19 cellular contexts compared by ENCODE assay signal in the genomic region with DNA sequence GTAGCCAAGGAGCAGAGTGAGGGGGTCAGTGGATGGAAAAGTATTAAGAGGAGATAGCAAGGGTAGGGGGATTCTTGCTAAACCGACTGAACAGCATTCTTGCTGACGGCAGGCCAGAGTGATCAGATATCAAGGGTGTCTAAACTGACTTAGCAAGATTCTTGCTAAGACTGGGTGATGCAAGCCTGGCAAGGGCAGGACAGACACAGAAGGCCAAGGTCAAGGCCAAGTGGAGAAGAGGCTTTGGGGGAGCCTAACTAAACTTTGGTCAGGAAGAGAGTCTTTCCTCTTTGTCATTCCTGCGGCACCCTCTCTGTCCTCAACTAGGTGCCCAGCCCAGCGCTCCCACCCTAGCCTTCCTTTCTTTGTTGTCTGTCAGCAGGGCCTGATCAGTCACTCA. TPM values are rescaled to one million over a fixed set of nuclear protein-coding genes. Genes with fewer than 3 reads are reported as not detected.
DNase-seq lines count a peak whose midpoint lies in the region; ATAC-seq, FAIRE-seq and TF ChIP-seq lines count a peak whose summit lies in the region.
"Had no signal": no experiment of that assay in that cellular context is flagged by ENCODE, and none has a peak within 500 bp of the region (broad histone marks: within the 10 kb centered on the region; RNA-seq: fewer than 3 reads in every experiment).

No MANE protein-coding gene starts in this region.

- no peaks in the 10 kb centered on the region for H3K36me3 ChIP-seq in HepG2 (replicated peaks in 1 of 2; ENCODE audit: control insufficient read depth in 1 of 2, insufficient read depth in 2 of 2, low read length in 2 of 2)
- no peaks in the 10 kb centered on the region for H3K36me3 ChIP-seq in right lobe of liver
- no peaks in the 10 kb centered on the region for H3K36me3 ChIP-seq in endodermal cell (ENCODE audit: control insufficient read depth, insufficient read depth, low read length)
- H3K36me3 ChIP-seq in effector memory CD4-positive, alpha-beta T cell (ENCODE audit: control insufficient read depth, insufficient read depth, low read length) = no peaks in the 10 kb centered on the region
- H3K36me3 ChIP-seq: thoracic aorta had no signal

- H3K9ac ChIP-seq in HepG2 (ENCODE audit: insufficient read depth, low read depth, low read length) (no peak overlapping the region), endodermal cell (ENCODE audit: extremely low read depth, low read length, poor library complexity, severe bottlenecking) (no peak overlapping the region)

- no peak for TF ChIP-seq EP300 in HepG2 (IDR thresholded peaks at IDR 0.05; ENCODE audit: low read depth in 2 of 2, low read length in 2 of 2)
- no peak for TF ChIP-seq EP300 in HepG2 (CRISPR knock-in tag; IDR thresholded peaks at IDR 0.05; ENCODE audit: borderline replicate concordance)

- FAIRE-seq in HepG2 (lab: Jason Lieb, UNC) = no peak
- FAIRE-seq: GM12891, RCC 7860 had no signal

- in situ Hi-C loops in HepG2 (cut with HindIII; ENCODE audit: extremely low pct_ligation_motif_present, low pct_unique_long_range_greater_than_20kb) = no loop called here

- peak overlapping the region; percentile 78 for H3K4me2 ChIP-seq in HepG2 (ENCODE audit: low read depth, low read length)

- H3K4me1 ChIP-seq in HepG2 (ENCODE audit: insufficient read depth, low read length) (peaks cover 49% of the 10 kb centered on the region), right lobe of liver (peaks cover 0 to 4% (median 2%) of the 10 kb centered on the region in 4 donors), endodermal cell (ENCODE audit: control insufficient read depth, insufficient read depth, low read length) (no peaks in the 10 kb centered on the region)
- H3K4me1 ChIP-seq in effector memory CD4-positive, alpha-beta T cell (ENCODE audit: control insufficient read depth, insufficient read depth, low read length, poor library complexity, severe bottlenecking) = peaks cover 18% of the 10 kb centered on the region

- no peaks in the 10 kb centered on the region for H3K9me3 Mint-ChIP-seq in endodermal cell
- H3K9me3 Mint-ChIP-seq in nephron = peaks cover 3% of the 10 kb centered on the region
- H3K9me3 Mint-ChIP-seq in type B pancreatic cell = peaks cover 5% of the 10 kb centered on the region
- H3K9me3 Mint-ChIP-seq: activated T-helper 2 cell treated with anti-CD3 and anti-CD28 coated beads, Interferon-gamma antibody, Interleukin-2, Interleukin-4, amounts not matched to agents 10 μg/mL and 5 μg/mL and 100 μg/mL, durations not matched to agents 14 hours and 24 hours and 36 hours; central memory CD8-positive, alpha-beta T cell had no signal

- DNase-seq in HepG2 (ENCODE audit: low spot score) = no peak
- no peak for DNase-seq in right lobe of liver
- DNase-seq in endodermal cell = no peak
- no peak for DNase-seq in type B pancreatic cell (ENCODE audit: extremely low spot score, unreplicated experiment)
- no peak for DNase-seq in effector memory CD4-positive, alpha-beta T cell
- DNase-seq in COLO668 (lab: John Stamatoyannopoulos, UW; ENCODE audit: unreplicated experiment) = no peak
- no peak for DNase-seq in NCI-H1930 (lab: John Stamatoyannopoulos, UW)
- DNase-seq: ACHN, DMS153, kidney glomerular epithelial cell, NCI-H1694, NCI-H82 had no signal

- no peak overlapping the region for H3K4me3 Mint-ChIP-seq in endodermal cell
- peak overlapping the region; percentile 46 to 78 (median 70) for H3K4me3 Mint-ChIP-seq in nephron
- peak overlapping the region; percentile 76 for H3K4me3 Mint-ChIP-seq in type B pancreatic cell
- H3K4me3 Mint-ChIP-seq: central memory CD8-positive, alpha-beta T cell had no signal

- peak overlapping the region; percentile 27 for H3K27ac Mint-ChIP-seq in endodermal cell
- H3K27ac Mint-ChIP-seq in nephron = peak overlapping the region; percentile 93 to 99 (median 99)
- peak overlapping the region; percentile 89 for H3K27ac Mint-ChIP-seq in type B pancreatic cell
- H3K27ac Mint-ChIP-seq: activated T-helper 2 cell treated with anti-CD3 and anti-CD28 coated beads, Interferon-gamma antibody, Interleukin-2, Interleukin-4, amounts not matched to agents 10 μg/mL and 5 μg/mL and 100 μg/mL, durations not matched to agents 14 hours and 24 hours and 36 hours had no signal

- H3K9me3 ChIP-seq in HepG2 (ENCODE audit: low read length) (no peaks in the 10 kb centered on the region), right lobe of liver (no peaks in the 10 kb centered on the region), endodermal cell (ENCODE audit: control insufficient read depth, low read length) (no peaks in the 10 kb centered on the region)
- no peaks in the 10 kb centered on the region for H3K9me3 ChIP-seq in effector memory CD4-positive, alpha-beta T cell (ENCODE audit: control insufficient read depth, low read length)
- H3K9me3 ChIP-seq: thoracic aorta had no signal

- POLR2A ChIA-PET in HepG2 (lab: Yijun Ruan, JAX) = no interaction called here

- H4K20me1 ChIP-seq in HepG2 (ENCODE audit: insufficient read depth, low read length) = no peaks in the 10 kb centered on the region

- H3K27me3 ChIP-seq in HepG2 (ENCODE audit: control insufficient read depth in 1 of 2, insufficient read depth in 2 of 2, low read length in 2 of 2) (no peaks in the 10 kb centered on the region), right lobe of liver (no peaks in the 10 kb centered on the region), endodermal cell (ENCODE audit: control insufficient read depth, insufficient read depth, low read length, poor library complexity, severe bottlenecking) (no peaks in the 10 kb centered on the region)
- no peaks in the 10 kb centered on the region for H3K27me3 ChIP-seq in effector memory CD4-positive, alpha-beta T cell (replicated peaks; ENCODE audit: control insufficient read depth, insufficient read depth, low read length, poor library complexity, severe bottlenecking)

- H2AFZ ChIP-seq in HepG2 (ENCODE audit: low read length) = no peak overlapping the region

- no peak for TF ChIP-seq RAD21 in HepG2 (CRISPR knock-in tag; IDR thresholded peaks at IDR 0.05)

- no peak overlapping the region for H3K27ac ChIP-seq in HepG2 (ENCODE audit: extremely low read length, insufficient read depth, low read length)
- H3K27ac ChIP-seq in right lobe of liver = no peak overlapping the region
- H3K27ac ChIP-seq in endodermal cell (ENCODE audit: low read depth, low read length) = no peak overlapping the region
- no peak overlapping the region for H3K27ac ChIP-seq in effector memory CD4-positive, alpha-beta T cell (ENCODE audit: insufficient read depth, low read length, poor library complexity, severe bottlenecking)
- H3K27ac ChIP-seq: thoracic aorta had no signal

- H3K4me3 ChIP-seq in HepG2 (replicated peaks in 1 of 3; ENCODE audit: insufficient read depth in 1 of 3, low read depth in 2 of 3, low read length in 3 of 3) (peak overlapping the region; percentile 45 to 63 (median 52)), right lobe of liver (no peak overlapping the region), endodermal cell (ENCODE audit: low read length) (no peak overlapping the region)
- H3K4me3 ChIP-seq in effector memory CD4-positive, alpha-beta T cell (ENCODE audit: insufficient read depth, low read depth, low read length, poor library complexity, severe bottlenecking) = no peak overlapping the region
- H3K4me3 ChIP-seq: thoracic aorta had no signal

- no peak for ATAC-seq in HepG2
- no peak for ATAC-seq in right lobe of liver
- ATAC-seq: activated CD4-positive, CD25-positive, alpha-beta regulatory T cell treated with anti-CD3 and anti-CD28 coated beads, Interleukin-2, amount 50 U/mL, for 24 hours had no signal

- CTCF ChIA-PET in HepG2 (lab: Yijun Ruan, JAX; ENCODE audit: low intra/inter-chr PET ratio, low total read pairs) = no interaction called here

- intact Hi-C loops in HepG2 (cut with micrococcal nuclease; ENCODE audit: unreplicated experiment) (no loop called here), right lobe of liver (cut with DNase I) (no loop called here)

- H3K27me3 Mint-ChIP-seq in endodermal cell (ENCODE audit: insufficient read depth) (peaks cover 14% of the 10 kb centered on the region), nephron (ENCODE audit: low read depth) (no peaks in the 10 kb centered on the region), type B pancreatic cell (peaks cover 4% of the 10 kb centered on the region)
- H3K27me3 Mint-ChIP-seq: central memory CD8-positive, alpha-beta T cell had no signal

- H3K4me1 Mint-ChIP-seq in endodermal cell = peaks cover 22% of the 10 kb centered on the region
- peaks cover 42% of the 10 kb centered on the region for H3K4me1 Mint-ChIP-seq in nephron
- H3K4me1 Mint-ChIP-seq in type B pancreatic cell (ENCODE audit: unreplicated experiment) = peaks cover 6% of the 10 kb centered on the region

- H3K36me3 Mint-ChIP-seq in endodermal cell (ENCODE audit: low read depth) = no peaks in the 10 kb centered on the region
- H3K36me3 Mint-ChIP-seq in nephron (ENCODE audit: low read depth) = no peaks in the 10 kb centered on the region
- H3K36me3 Mint-ChIP-seq in type B pancreatic cell = no peaks in the 10 kb centered on the region

- TSS peak; percentile 59 for BruUV-seq in HepG2 (replicated peaks; lab: Mats Ljungman, UMichigan)

- 0% methylated on average over 2 of the region's 4 CpGs for WGBS in HepG2 (ENCODE audit: low lambda C conversion rate)
- 55% methylated on average over 3 of the region's 4 CpGs for WGBS in right lobe of liver (ENCODE audit: insufficient coverage, low coverage, low lambda C conversion rate, missing lambda C conversion rate)
- 75 to 86% methylated on average over 4 of the region's 4 CpGs for WGBS in endodermal cell (ENCODE audit: insufficient coverage in 1 of 2, insufficient read length in 1 of 2), 2 experiments

- TF ChIP-seq POLR2A in HepG2 (IDR thresholded peaks at IDR 0.05; ENCODE audit: insufficient read depth in 1 of 2, low read depth in 2 of 2, low read length in 2 of 2) (no peak), right lobe of liver (IDR thresholded peaks at IDR 0.05) (no peak)

- no peaks in the 10 kb centered on the region for H3K79me2 ChIP-seq in HepG2 (ENCODE audit: insufficient read depth, low read length)

- TF ChIP-seq CTCF in HepG2 (CRISPR knock-in tag; IDR thresholded peaks at IDR 0.05) (no peak), right lobe of liver (IDR thresholded peaks at IDR 0.05) (no peak), endodermal cell (conservative IDR thresholded peaks at IDR 0.05) (no peak), nephron (IDR thresholded peaks at IDR 0.05; ENCODE audit: unreplicated experiment in 3 of 3) (no peak), type B pancreatic cell (conservative IDR thresholded peaks at IDR 0.05) (no peak)

RNA-seq across cellular contexts. Expression of a gene that starts 0.8 kb away (rescaled TPM):
- total RNA-seq in HepG2 (2016; rRNA removed; fragmentation: Illumina TruSeq; extraction: Trizol) (0.49 and 1.1 TPM in 2 replicates), right lobe of liver (10 to 100 TPM in 4 of 6 experiments, 1 to 10 TPM in 2; 2.9 to 30.7 (median 16.5) TPM), endodermal cell (under 1 TPM; 0.20 to 0.31 TPM), type B pancreatic cell (ENCODE audit: low replicate concordance) (1.2 and 6.8 TPM in 2 replicates)
- total RNA-seq in HepG2 (2016; cell fraction: cytosol; rRNA removed; fragmentation: Illumina TruSeq; extraction: Trizol; ENCODE audit: low read depth) = not detected in 2 replicates
- 0.34 and 1.1 TPM in 2 replicates for total RNA-seq in HepG2 (2016; cell fraction: insoluble cytoplasmic fraction; rRNA removed; fragmentation: Illumina TruSeq; extraction: Trizol)
- 0.15 and 0.17 TPM in 2 replicates for total RNA-seq in HepG2 (2016; cell fraction: membrane; rRNA removed; fragmentation: Illumina TruSeq; extraction: Trizol)
- total RNA-seq in HepG2 (2016; cell fraction: nucleus; rRNA removed; fragmentation: Illumina TruSeq; extraction: Trizol) = 0.68 and 1.3 TPM in 2 replicates
- 1.8 and 3.8 TPM in 2 replicates for polyA plus RNA-seq in HepG2 (2011; rRNA removed)
- 1.5 and 1.7 TPM in 2 replicates for polyA plus RNA-seq in HepG2 (2011; cell fraction: cytosol; rRNA removed)
- 3.5 and 4.1 TPM in 2 replicates for polyA plus RNA-seq in HepG2 (2011; cell fraction: nucleus; rRNA removed)
- 3.9 and 5.5 TPM in 2 replicates for polyA plus RNA-seq in HepG2 (2012)
- polyA plus RNA-seq in HepG2 (2016; cell fraction: cytosol; fragmentation: Illumina TruSeq; extraction: Trizol; ENCODE audit: low read depth) = 0.06 and 0.21 TPM in 2 replicates
- polyA plus RNA-seq in HepG2 (2016; cell fraction: insoluble cytoplasmic fraction; fragmentation: Illumina TruSeq; extraction: Trizol; ENCODE audit: low read depth) = 0.59 and 0.69 TPM in 2 replicates
- polyA plus RNA-seq in HepG2 (2016; cell fraction: membrane; fragmentation: Illumina TruSeq; extraction: Trizol; ENCODE audit: low read depth) = 0.15 and 0.25 TPM in 2 replicates
- polyA plus RNA-seq in HepG2 (2016; cell fraction: nucleus; fragmentation: Illumina TruSeq; extraction: Trizol; ENCODE audit: insufficient read depth, low read depth) = 2.0 and 2.7 TPM in 2 replicates
- 2.4 TPM in 1 of 2 replicates, not detected in the other for polyA minus RNA-seq in HepG2 (2011; rRNA and poly(A)+ RNA removed; ENCODE audit: low replicate concordance)
- polyA minus RNA-seq in HepG2 (2011; cell fraction: cytosol; rRNA and poly(A)+ RNA removed) = 0.53 and 1.3 TPM in 2 replicates
- 2.1 and 2.9 TPM in 2 replicates for polyA minus RNA-seq in HepG2 (2011; cell fraction: nucleus; rRNA and poly(A)+ RNA removed)
- 0.25 TPM for polyA plus RNA-seq in endodermal cell (2013, experiment 1 of 2)
- polyA plus RNA-seq in endodermal cell (2013, experiment 2 of 2) = 0.46 TPM

RNA-seq across cellular contexts. Expression of a gene that starts 40.2 kb away (rescaled TPM):
- total RNA-seq in HepG2 (2016; rRNA removed; fragmentation: Illumina TruSeq; extraction: Trizol) (not detected in 2 replicates), right lobe of liver (1 to 10 TPM; 1.7 to 5.7 (median 3.3) TPM), endodermal cell (not detected), type B pancreatic cell (ENCODE audit: low replicate concordance) (not detected in 2 replicates)
- not detected in 2 replicates for total RNA-seq in HepG2 (2016; cell fraction: cytosol; rRNA removed; fragmentation: Illumina TruSeq; extraction: Trizol; ENCODE audit: low read depth)
- total RNA-seq in HepG2 (2016; cell fraction: insoluble cytoplasmic fraction; rRNA removed; fragmentation: Illumina TruSeq; extraction: Trizol) = not detected in 2 replicates
- not detected in 2 replicates for total RNA-seq in HepG2 (2016; cell fraction: membrane; rRNA removed; fragmentation: Illumina TruSeq; extraction: Trizol)
- not detected in 2 replicates for total RNA-seq in HepG2 (2016; cell fraction: nucleus; rRNA removed; fragmentation: Illumina TruSeq; extraction: Trizol)
- polyA plus RNA-seq in HepG2 (2011; rRNA removed) = 0.08 and 0.09 TPM in 2 replicates
- polyA plus RNA-seq in HepG2 (2011; cell fraction: cytosol; rRNA removed) = 0.11 and 0.12 TPM in 2 replicates
- 0.03 and 0.10 TPM in 2 replicates for polyA plus RNA-seq in HepG2 (2011; cell fraction: nucleus; rRNA removed)
- polyA plus RNA-seq in HepG2 (2012) = 0.11 TPM in 1 of 2 replicates, not detected in the other
- not detected in 2 replicates for polyA plus RNA-seq in HepG2 (2016; cell fraction: cytosol; fragmentation: Illumina TruSeq; extraction: Trizol; ENCODE audit: low read depth)
- not detected in 2 replicates for polyA plus RNA-seq in HepG2 (2016; cell fraction: insoluble cytoplasmic fraction; fragmentation: Illumina TruSeq; extraction: Trizol; ENCODE audit: low read depth)
- polyA plus RNA-seq in HepG2 (2016; cell fraction: membrane; fragmentation: Illumina TruSeq; extraction: Trizol; ENCODE audit: low read depth) = not detected in 2 replicates
- not detected in 2 replicates for polyA plus RNA-seq in HepG2 (2016; cell fraction: nucleus; fragmentation: Illumina TruSeq; extraction: Trizol; ENCODE audit: insufficient read depth, low read depth)
- polyA minus RNA-seq in HepG2 (2011; rRNA and poly(A)+ RNA removed; ENCODE audit: low replicate concordance) = 0.07 TPM in 1 of 2 replicates, not detected in the other
- polyA minus RNA-seq in HepG2 (2011; cell fraction: cytosol; rRNA and poly(A)+ RNA removed) = not detected in 2 replicates
- polyA minus RNA-seq in HepG2 (2011; cell fraction: nucleus; rRNA and poly(A)+ RNA removed) = not detected in 2 replicates
- polyA plus RNA-seq in endodermal cell (2013, experiment 1 of 2) = not detected
- not detected for polyA plus RNA-seq in endodermal cell (2013, experiment 2 of 2)

Comparison
In these comparisons a context has a peak if more than half of its experiments do, and no peak if none do; other contexts are left out.
1. H3K4me3 ChIP-seq: peak in HepG2 (3 of 3); none in right lobe of liver (0 of 3), endodermal cell (single experiment) and effector memory CD4-positive, alpha-beta T cell (single experiment).
2. H3K27ac Mint-ChIP-seq: peak in every context shown above with its lines; median percentile 99 in nephron; 89 in type B pancreatic cell; 27 in endodermal cell.